ENCODE assay signal across 16 cellular contexts in genomic region chr10:29667191-29667590, GRCh38.
"Had no signal": no experiment of that assay in that cellular context is flagged by ENCODE, and none has a peak within 500 bp of the region (broad histone marks: within the 10 kb centered on the region; RNA-seq: fewer than 3 reads in every experiment).

No MANE protein-coding gene starts in this region.

- ATAC-seq: activated naive CD8-positive, alpha-beta T cell treated with anti-CD3 and anti-CD28 coated beads, Interleukin-2, amount 50 U/mL, for 24 hours; activated T-helper 17 cell treated with anti-CD3 and anti-CD28 coated beads, Interleukin-2, amount 50 U/mL, for 72 hours; right lobe of liver; upper lobe of right lung had no signal

- H3K9me3 ChIP-seq: breast epithelium, ovary, right lobe of liver, upper lobe of right lung had no signal

- H3K36me3 ChIP-seq: breast epithelium, ovary, right lobe of liver, upper lobe of right lung had no signal

- H3K27me3 Mint-ChIP-seq: activated naive CD8-positive, alpha-beta T cell treated with anti-CD3 and anti-CD28 coated beads, Interleukin-2, amount 50 U/mL, for 24 hours; activated T-helper 17 cell treated with anti-CD3 and anti-CD28 coated beads, Interleukin-2, amount 50 U/mL, for 72 hours; stimulated activated naive CD8-positive, alpha-beta T cell treated with anti-CD3 and anti-CD28 coated beads, Interleukin-15, Interleukin-2, amounts not matched to agents 100 ng/mL and 50 ng/mL, for 24 hours had no signal

- H3K27ac Mint-ChIP-seq: activated naive CD4-positive, alpha-beta T cell treated with anti-CD3 and anti-CD28 coated beads for 36 hours; activated naive CD8-positive, alpha-beta T cell treated with anti-CD3 and anti-CD28 coated beads, Interleukin-2, amount 50 U/mL, for 24 hours; activated T-helper 17 cell treated with anti-CD3 and anti-CD28 coated beads, Interleukin-2, amount 50 U/mL, for 72 hours; stimulated activated naive CD8-positive, alpha-beta T cell treated with anti-CD3 and anti-CD28 coated beads, Interleukin-15, Interleukin-2, amounts not matched to agents 100 ng/mL and 50 ng/mL, for 24 hours had no signal

- H3K4me1 ChIP-seq: breast epithelium, right lobe of liver had no signal

- H3K27ac ChIP-seq: breast epithelium, ovary, right lobe of liver, upper lobe of right lung had no signal

- H3K4me1 Mint-ChIP-seq: activated naive CD8-positive, alpha-beta T cell treated with anti-CD3 and anti-CD28 coated beads, Interleukin-2, amount 50 U/mL, for 24 hours had no signal

- H3K9me3 Mint-ChIP-seq: activated naive CD4-positive, alpha-beta T cell treated with anti-CD3 and anti-CD28 coated beads for 36 hours; activated naive CD8-positive, alpha-beta T cell treated with anti-CD3 and anti-CD28 coated beads, Interleukin-2, amount 50 U/mL, for 24 hours; activated T-helper 17 cell treated with anti-CD3 and anti-CD28 coated beads, Interleukin-2, amount 50 U/mL, for 72 hours; stimulated activated naive CD8-positive, alpha-beta T cell treated with anti-CD3 and anti-CD28 coated beads, Interleukin-15, Interleukin-2, amounts not matched to agents 100 ng/mL and 50 ng/mL, for 24 hours had no signal

- H3K4me3 ChIP-seq: breast epithelium, ovary, right lobe of liver, smooth muscle cell, upper lobe of right lung had no signal

- H3K27me3 ChIP-seq: breast epithelium, ovary, right lobe of liver, upper lobe of right lung had no signal

- H3K4me2 ChIP-seq: smooth muscle cell had no signal

- DNase-seq: activated CD4-positive, alpha-beta T cell treated with anti-CD3 and anti-CD28 coated beads, Interleukin-2, amount 50 U/mL, for 4 hours; activated CD4-positive, CD25-positive, alpha-beta regulatory T cell treated with anti-CD3 and anti-CD28 coated beads, Interleukin-2, amount 50 U/mL, for 72 hours; activated naive CD4-positive, alpha-beta T cell treated with anti-CD3 and anti-CD28 coated beads for 36 hours; activated naive CD8-positive, alpha-beta T cell treated with anti-CD3 and anti-CD28 coated beads, Interleukin-2, amount 50 U/mL, for 24 hours; aorta; cerebellar nuclear complex; hippocampal formation; ovary; right lobe of liver; T-helper 1 cell; T1000; upper lobe of right lung had no signal

- H3K4me3 Mint-ChIP-seq: activated naive CD4-positive, alpha-beta T cell treated with anti-CD3 and anti-CD28 coated beads for 36 hours; activated naive CD8-positive, alpha-beta T cell treated with anti-CD3 and anti-CD28 coated beads, Interleukin-2, amount 50 U/mL, for 24 hours; activated T-helper 17 cell treated with anti-CD3 and anti-CD28 coated beads, Interleukin-2, amount 50 U/mL, for 72 hours; stimulated activated naive CD8-positive, alpha-beta T cell treated with anti-CD3 and anti-CD28 coated beads, Interleukin-15, Interleukin-2, amounts not matched to agents 100 ng/mL and 50 ng/mL, for 24 hours had no signal
